21 cellular contexts compared by ENCODE assay signal in the genomic region with DNA sequence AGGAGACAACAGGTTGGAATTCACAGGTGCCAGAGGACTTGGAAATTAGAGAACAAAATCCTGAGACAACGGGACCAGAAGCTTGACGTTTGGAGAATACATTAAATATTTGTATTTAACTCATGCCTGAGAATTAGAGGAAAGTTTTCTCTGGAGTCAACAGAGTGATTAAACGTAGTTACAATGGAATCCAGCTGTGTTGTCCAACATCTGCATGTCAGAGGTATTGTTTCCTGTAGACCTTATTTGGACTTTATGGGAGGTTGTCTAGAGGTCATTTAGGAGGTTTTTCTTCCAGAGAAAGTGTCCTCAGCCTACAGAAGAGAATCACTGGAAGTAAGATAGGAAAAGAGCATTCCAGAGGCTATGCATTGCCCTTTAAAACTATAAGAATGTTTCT. TPM values are rescaled to one million over a fixed set of nuclear protein-coding genes. Genes with fewer than 3 reads are reported as not detected.
DNase-seq lines count a peak whose midpoint lies in the region; ATAC-seq and TF ChIP-seq lines count a peak whose summit lies in the region.
"Had no signal": no experiment of that assay in that cellular context is flagged by ENCODE, and none has a peak within 500 bp of the region (broad histone marks: within the 10 kb centered on the region; RNA-seq: fewer than 3 reads in every experiment).

No MANE protein-coding gene starts in this region.

- H3K36me3 ChIP-seq in GM23248 (ENCODE audit: low read depth) (no peaks in the 10 kb centered on the region), Karpas-422 (ENCODE audit: insufficient read depth, low read length) (no peaks in the 10 kb centered on the region), upper lobe of left lung (no peaks in the 10 kb centered on the region)

- no peaks in the 10 kb centered on the region for H4K20me1 ChIP-seq in GM23248 (ENCODE audit: insufficient read depth)
- H4K20me1 ChIP-seq in Karpas-422 (ENCODE audit: insufficient read depth, low read depth, low read length), result no peaks in the 10 kb centered on the region

- no peaks in the 10 kb centered on the region for H3K27me3 Mint-ChIP-seq in nephron (ENCODE audit: low read depth)
- H3K27me3 Mint-ChIP-seq in activated CD8-positive, alpha-beta memory T cell treated with anti-CD3 and anti-CD28 coated beads, Interleukin-2, amount 10 ng/mL, durations not matched to agents 7 days and 5 days, result no peaks in the 10 kb centered on the region
- H3K27me3 Mint-ChIP-seq: CD4-positive, alpha-beta T cell had no signal

- H2AFZ ChIP-seq in GM23248 (peak overlapping the region; percentile 59), Karpas-422 (ENCODE audit: low read length) (no peak overlapping the region)

- peaks cover 22% of the 10 kb centered on the region for H3K4me1 Mint-ChIP-seq in nephron
- no peaks in the 10 kb centered on the region for H3K4me1 Mint-ChIP-seq in activated CD8-positive, alpha-beta memory T cell treated with anti-CD3 and anti-CD28 coated beads, Interleukin-2, amount 10 ng/mL, durations not matched to agents 7 days and 5 days

- peak overlapping the region; percentile 63 for H3K4me2 ChIP-seq in GM23248 (ENCODE audit: unreplicated experiment)
- no peak overlapping the region for H3K4me2 ChIP-seq in Karpas-422 (ENCODE audit: low read depth, low read length, poor library complexity, severe bottlenecking)
- H3K4me2 ChIP-seq: A549 had no signal

- no peak for ATAC-seq in upper lobe of left lung (ENCODE audit: low FRiP score in 2 of 2)
- ATAC-seq in activated CD8-positive, alpha-beta memory T cell treated with anti-CD3 and anti-CD28 coated beads, Interleukin-2, amount 10 ng/mL, durations not matched to agents 7 days and 5 days, result no peak
- ATAC-seq: A549, HepG2 had no signal

- H3K9me3 Mint-ChIP-seq in nephron, result no peaks in the 10 kb centered on the region
- H3K9me3 Mint-ChIP-seq in activated CD8-positive, alpha-beta memory T cell treated with anti-CD3 and anti-CD28 coated beads, Interleukin-2, amount 10 ng/mL, durations not matched to agents 7 days and 5 days (ENCODE audit: low read depth), result no peaks in the 10 kb centered on the region

- WGBS in GM23248 (ENCODE audit: low coverage in 1 of 2, low lambda C conversion rate in 2 of 2, missing lambda C conversion rate in 2 of 2), 2 experiments, result 27 to 33% methylated on average over 3 of the region's 3 CpGs
- 56 to 57% methylated on average over 3 of the region's 3 CpGs for WGBS in upper lobe of left lung, 2 donors

- no peak overlapping the region for H3K9ac ChIP-seq in GM23248
- no peak overlapping the region for H3K9ac ChIP-seq in Karpas-422 (ENCODE audit: low read length)

- H3K79me2 ChIP-seq in GM23248 (ENCODE audit: insufficient read depth), result no peaks in the 10 kb centered on the region
- no peaks in the 10 kb centered on the region for H3K79me2 ChIP-seq in Karpas-422 (ENCODE audit: low read length)

- H3K4me3 ChIP-seq in GM23248, result peak overlapping the region; percentile 39
- H3K4me3 ChIP-seq in choroid plexus epithelial cell (ENCODE audit: low read depth, low read length), result no peak overlapping the region
- H3K4me3 ChIP-seq in fibroblast of the aortic adventitia (ENCODE audit: low read depth, low read length), result peak overlapping the region; percentile 42
- H3K4me3 ChIP-seq in Karpas-422 (ENCODE audit: low read length), result no peak overlapping the region
- no peak overlapping the region for H3K4me3 ChIP-seq in upper lobe of left lung
- H3K4me3 ChIP-seq: A549 had no signal

- H3K4me3 Mint-ChIP-seq in nephron, result no peak overlapping the region
- no peak overlapping the region for H3K4me3 Mint-ChIP-seq in activated CD8-positive, alpha-beta memory T cell treated with anti-CD3 and anti-CD28 coated beads, Interleukin-2, amount 10 ng/mL, durations not matched to agents 7 days and 5 days
- H3K4me3 Mint-ChIP-seq: CD4-positive, alpha-beta T cell; H9 had no signal

- H3F3A ChIP-seq in GM23248 (ENCODE audit: insufficient read depth), result peaks cover 7% of the 10 kb centered on the region; the same call in 1 of the 2 replicates

- H3K27me3 ChIP-seq in GM23248 (replicated peaks; ENCODE audit: insufficient read depth), result no peaks in the 10 kb centered on the region
- H3K27me3 ChIP-seq in Karpas-422 (ENCODE audit: low read length), result no peaks in the 10 kb centered on the region
- H3K27me3 ChIP-seq in upper lobe of left lung, result no peaks in the 10 kb centered on the region

- CTCF ChIA-PET in activated CD8-positive, alpha-beta memory T cell treated with anti-CD3 and anti-CD28 coated beads, Interleukin-2, amount 10 ng/mL, durations not matched to agents 7 days and 5 days (lab: Charles Lee), result no interaction called here

- H3K27ac ChIP-seq in GM23248 (no peak overlapping the region), Karpas-422 (ENCODE audit: low read length) (no peak overlapping the region), upper lobe of left lung (no peak overlapping the region)
- H3K27ac ChIP-seq: 22Rv1, A549, C4-2B had no signal

- H3K36me3 Mint-ChIP-seq in nephron (ENCODE audit: low read depth), result no peaks in the 10 kb centered on the region
- no peaks in the 10 kb centered on the region for H3K36me3 Mint-ChIP-seq in activated CD8-positive, alpha-beta memory T cell treated with anti-CD3 and anti-CD28 coated beads, Interleukin-2, amount 10 ng/mL, durations not matched to agents 7 days and 5 days

- DNase-seq in GM23248, result peak; percentile 4
- peak; percentile 27 for DNase-seq in choroid plexus epithelial cell (ENCODE audit: low read depth)
- DNase-seq in fibroblast of the aortic adventitia (ENCODE audit: low read depth), result peak; percentile 65
- no peak for DNase-seq in Karpas-422
- DNase-seq in stimulated activated CD4-positive, alpha-beta T cell treated with anti-CD3 and anti-CD28 coated beads, Interleukin-4, amount 100 ng/mL, for 1 hour, result no peak
- DNase-seq in upper lobe of left lung, result no peak
- no peak for DNase-seq in activated CD8-positive, alpha-beta memory T cell treated with anti-CD3 and anti-CD28 coated beads, Interleukin-2, amount 10 ng/mL, durations not matched to agents 7 days and 5 days
- DNase-seq: AML-193; Caco-2; CD4-positive, alpha-beta T cell; DMS79; GDM1; H9 had no signal

- in situ Hi-C loops in GM23248 (cut with MboI), result no loop called here

- H3K9me3 ChIP-seq in GM23248 (ENCODE audit: low read depth), result no peaks in the 10 kb centered on the region
- H3K9me3 ChIP-seq in Karpas-422 (ENCODE audit: low read length), result no peaks in the 10 kb centered on the region
- no peaks in the 10 kb centered on the region for H3K9me3 ChIP-seq in upper lobe of left lung
- H3K9me3 ChIP-seq: A549, Caco-2 had no signal

- peak overlapping the region; percentile 69 to 97 (median 85) for H3K27ac Mint-ChIP-seq in nephron
- no peak overlapping the region for H3K27ac Mint-ChIP-seq in activated CD8-positive, alpha-beta memory T cell treated with anti-CD3 and anti-CD28 coated beads, Interleukin-2, amount 10 ng/mL, durations not matched to agents 7 days and 5 days
- H3K27ac Mint-ChIP-seq: CD4-positive, alpha-beta T cell; H9 had no signal

- no peak for TF ChIP-seq POLR2A in upper lobe of left lung (IDR thresholded peaks at IDR 0.05)

- H3K4me1 ChIP-seq in GM23248 (ENCODE audit: insufficient read depth), result peaks cover 16% of the 10 kb centered on the region
- no peaks in the 10 kb centered on the region for H3K4me1 ChIP-seq in Karpas-422 (ENCODE audit: low read length)
- no peaks in the 10 kb centered on the region for H3K4me1 ChIP-seq in upper lobe of left lung
- H3K4me1 ChIP-seq: A549, Caco-2 had no signal

- no peaks in the 10 kb centered on the region for H3K9me2 ChIP-seq in GM23248 (ENCODE audit: insufficient read depth)
- H3K9me2 ChIP-seq in Karpas-422 (replicated peaks; ENCODE audit: insufficient read depth, low read length), result no peaks in the 10 kb centered on the region

- TF ChIP-seq CTCF in choroid plexus epithelial cell (conservative IDR thresholded peaks at IDR 0.05; ENCODE audit: low read depth, low read length) (no peak), fibroblast of the aortic adventitia (IDR thresholded peaks at IDR 0.05; ENCODE audit: insufficient read depth, low read length) (no peak), nephron (IDR thresholded peaks at IDR 0.05; ENCODE audit: unreplicated experiment in 3 of 3) (no peak), upper lobe of left lung (IDR thresholded peaks at IDR 0.05) (no peak)

- no peak for TF ChIP-seq EP300 in upper lobe of left lung (IDR thresholded peaks at IDR 0.05)

RNA-seq across cellular contexts. Expression of a gene that starts 45.1 kb away (rescaled TPM):
- total RNA-seq in GM23248 (2014; rRNA removed; shearing (Covaris generic)), result 0.51 TPM in 1 of 2 replicates, not detected in the other
- polyA plus RNA-seq in GM23248 (2016; fragmentation: Nextera tagmentation; extraction: Ambion mirVana), result 0.74 and 0.77 TPM in 2 replicates
- total RNA-seq in fibroblast of the aortic adventitia (ENCODE audit: low replicate concordance) (not detected in 2 replicates), upper lobe of left lung (1 to 10 TPM in 1 of 6 donors, under 1 TPM in 2, not detected in 3; 0.29 to 2.1 (median 0.91) TPM)
- total RNA-seq in Karpas-422 (2014; rRNA removed; shearing (Covaris generic); ENCODE audit: low replicate concordance), result not detected in 2 replicates
- not detected for total RNA-seq in activated CD8-positive, alpha-beta memory T cell treated with anti-CD3 and anti-CD28 coated beads, Interleukin-2, amount 10 ng/mL, durations not matched to agents 7 days and 5 days
- total RNA-seq: Caco-2; CD4-positive, alpha-beta T cell; Daoy; H1; H9; HepG2 had no signal
- polyA plus RNA-seq: A549, BJ, H1, HepG2 had no signal

Comparison
In these comparisons a context has a peak if more than half of its experiments do, and no peak if none do; other contexts are left out.
1. DNase-seq: peak in GM23248 (single experiment), choroid plexus epithelial cell (single experiment) and fibroblast of the aortic adventitia (single experiment); none in Karpas-422 (single experiment), stimulated activated CD4-positive, alpha-beta T cell treated with anti-CD3 and anti-CD28 coated beads, Interleukin-4, amount 100 ng/mL, for 1 hour (single experiment), upper lobe of left lung (0 of 2) and activated CD8-positive, alpha-beta memory T cell treated with anti-CD3 and anti-CD28 coated beads, Interleukin-2, amount 10 ng/mL, durations not matched to agents 7 days and 5 days (single experiment).
2. H3K4me3 ChIP-seq: peak in GM23248 (single experiment) and fibroblast of the aortic adventitia (single experiment); none in choroid plexus epithelial cell (single experiment), Karpas-422 (single experiment) and upper lobe of left lung (0 of 4).